In genomic region chr2:10668402-10669012, GRCh38 we compare ENCODE assay signal across 9 cellular contexts. TPM values are rescaled to one million over a fixed set of nuclear protein-coding genes. Genes with fewer than 3 reads are reported as not detected.
DNase-seq lines count a peak whose midpoint lies in the region; ATAC-seq and TF ChIP-seq lines count a peak whose summit lies in the region.
"Had no signal": no experiment of that assay in that cellular context is flagged by ENCODE, and none has a peak within 500 bp of the region (broad histone marks: within the 10 kb centered on the region; RNA-seq: fewer than 3 reads in every experiment).

No MANE protein-coding gene starts in this region.

- no peaks in the 10 kb centered on the region for H3K4me1 ChIP-seq in liver (ENCODE audit: control insufficient read depth in 4 of 4, insufficient read depth in 4 of 4, low read length in 3 of 4)

- H3K9ac ChIP-seq in liver (ENCODE audit: low read depth in 1 of 2, low read length in 2 of 2), result no peak overlapping the region

- H3K27ac ChIP-seq in liver (ENCODE audit: low read depth in 1 of 2, low read length in 2 of 2), result no peak overlapping the region

- peak; percentile 41 for DNase-seq in Caki2 (ENCODE audit: low read depth)
- DNase-seq in H7, result peak; percentile 19
- peak; percentile 58 for DNase-seq in NCI-H460 (ENCODE audit: extremely low read depth, low read depth)
- peak; percentile 24 for DNase-seq in brain pericyte (ENCODE audit: low read depth, low spot score)
- DNase-seq in GOT3 (lab: John Stamatoyannopoulos, UW), result no peak
- DNase-seq in activated naive CD8-positive, alpha-beta T cell treated with anti-CD3 and anti-CD28 coated beads for 36 hours, result no peak

- no peaks in the 10 kb centered on the region for H3K4me1 Mint-ChIP-seq in activated naive CD8-positive, alpha-beta T cell treated with anti-CD3 and anti-CD28 coated beads for 36 hours

- H3K27me3 Mint-ChIP-seq in activated naive CD8-positive, alpha-beta T cell treated with anti-CD3 and anti-CD28 coated beads for 36 hours, result no peaks in the 10 kb centered on the region

- H3K27me3 ChIP-seq in H7 (ENCODE audit: control insufficient read depth, insufficient read depth, low read length), result no peaks in the 10 kb centered on the region
- no peaks in the 10 kb centered on the region for H3K27me3 ChIP-seq in liver (ENCODE audit: control insufficient read depth in 4 of 4, insufficient read depth in 4 of 4, low read length in 3 of 4)

- no peak overlapping the region for H3K4me3 Mint-ChIP-seq in activated naive CD8-positive, alpha-beta T cell treated with anti-CD3 and anti-CD28 coated beads for 36 hours

- H3K9me3 Mint-ChIP-seq in activated naive CD8-positive, alpha-beta T cell treated with anti-CD3 and anti-CD28 coated beads for 36 hours, result no peaks in the 10 kb centered on the region

- H3K9me3 ChIP-seq in liver (ENCODE audit: control insufficient read depth in 4 of 4, low read length in 3 of 4), result no peaks in the 10 kb centered on the region

- WGBS in liver, result 45% methylated on average over 4 of the region's 4 CpGs

- TF ChIP-seq CTCF in liver (IDR thresholded peaks at IDR 0.05; ENCODE audit: low read depth, low read length, missing input control), result peak; percentile 54

- H3K27ac Mint-ChIP-seq in activated naive CD8-positive, alpha-beta T cell treated with anti-CD3 and anti-CD28 coated beads for 36 hours, result no peak overlapping the region

- H3K36me3 Mint-ChIP-seq in activated naive CD8-positive, alpha-beta T cell treated with anti-CD3 and anti-CD28 coated beads for 36 hours, result peaks cover 18% of the 10 kb centered on the region

- peak; percentile 66 to 77 for TF ChIP-seq RAD21 in liver (IDR thresholded peaks at IDR 0.05)

- H3K36me3 ChIP-seq in H7 (replicated peaks; ENCODE audit: control insufficient read depth, insufficient read depth, low read length) (peaks cover 5% of the 10 kb centered on the region), liver (ENCODE audit: control insufficient read depth in 4 of 4, insufficient read depth in 3 of 4, low read depth in 1 of 4, low read length in 3 of 4) (peaks cover 2 to 40% (median 19%) of the 10 kb centered on the region in 4 donors)

- no peak overlapping the region for H3K4me3 ChIP-seq in H7 (ENCODE audit: insufficient read depth, low read depth, low read length)
- no peak overlapping the region for H3K4me3 ChIP-seq in liver (ENCODE audit: low read depth in 1 of 3, low read length in 3 of 3)

- ATAC-seq in GM21447 (IDR thresholded peaks at IDR 0.05; ENCODE audit: unreplicated experiment), result no peak

- in situ Hi-C loops in Caki2 (cut with HindIII; ENCODE audit: low pct_unique_long_range_greater_than_20kb, low sequenced_read_pairs), result loop anchor here (10.0 kb wide), 2 partner anchors 164 to 544 kb away; partner anchors contain the start of gene RRM2

TF ChIP-seq in liver, 16 proteins besides CTCF, POLR2A, EP300 and RAD21:
- TF ChIP-seq TAF1 (conservative IDR thresholded peaks at IDR 0.05), result no peak
- no peak for TF ChIP-seq JUND (IDR thresholded peaks at IDR 0.05)
- TF ChIP-seq, protein P1, sequence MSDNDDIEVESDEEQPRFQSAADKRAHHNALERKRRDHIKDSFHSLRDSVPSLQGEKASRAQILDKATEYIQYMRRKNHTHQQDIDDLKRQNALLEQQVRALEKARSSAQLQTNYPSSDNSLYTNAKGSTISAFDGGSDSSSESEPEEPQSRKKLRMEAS (IDR thresholded peaks at IDR 0.05), result no peak
- no peak for TF ChIP-seq HNF4G (IDR thresholded peaks at IDR 0.05)
- TF ChIP-seq, protein P2, sequence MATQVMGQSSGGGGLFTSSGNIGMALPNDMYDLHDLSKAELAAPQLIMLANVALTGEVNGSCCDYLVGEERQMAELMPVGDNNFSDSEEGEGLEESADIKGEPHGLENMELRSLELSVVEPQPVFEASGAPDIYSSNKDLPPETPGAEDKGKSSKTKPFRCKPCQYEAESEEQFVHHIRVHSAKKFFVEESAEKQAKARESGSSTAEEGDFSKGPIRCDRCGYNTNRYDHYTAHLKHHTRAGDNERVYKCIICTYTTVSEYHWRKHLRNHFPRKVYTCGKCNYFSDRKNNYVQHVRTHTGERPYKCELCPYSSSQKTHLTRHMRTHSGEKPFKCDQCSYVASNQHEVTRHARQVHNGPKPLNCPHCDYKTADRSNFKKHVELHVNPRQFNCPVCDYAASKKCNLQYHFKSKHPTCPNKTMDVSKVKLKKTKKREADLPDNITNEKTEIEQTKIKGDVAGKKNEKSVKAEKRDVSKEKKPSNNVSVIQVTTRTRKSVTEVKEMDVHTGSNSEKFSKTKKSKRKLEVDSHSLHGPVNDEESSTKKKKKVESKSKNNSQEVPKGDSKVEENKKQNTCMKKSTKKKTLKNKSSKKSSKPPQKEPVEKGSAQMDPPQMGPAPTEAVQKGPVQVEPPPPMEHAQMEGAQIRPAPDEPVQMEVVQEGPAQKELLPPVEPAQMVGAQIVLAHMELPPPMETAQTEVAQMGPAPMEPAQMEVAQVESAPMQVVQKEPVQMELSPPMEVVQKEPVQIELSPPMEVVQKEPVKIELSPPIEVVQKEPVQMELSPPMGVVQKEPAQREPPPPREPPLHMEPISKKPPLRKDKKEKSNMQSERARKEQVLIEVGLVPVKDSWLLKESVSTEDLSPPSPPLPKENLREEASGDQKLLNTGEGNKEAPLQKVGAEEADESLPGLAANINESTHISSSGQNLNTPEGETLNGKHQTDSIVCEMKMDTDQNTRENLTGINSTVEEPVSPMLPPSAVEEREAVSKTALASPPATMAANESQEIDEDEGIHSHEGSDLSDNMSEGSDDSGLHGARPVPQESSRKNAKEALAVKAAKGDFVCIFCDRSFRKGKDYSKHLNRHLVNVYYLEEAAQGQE (IDR thresholded peaks at IDR 0.05), result no peak
- no peak for TF ChIP-seq ATF3 (IDR thresholded peaks at IDR 0.05)
- TF ChIP-seq NR2F2 (IDR thresholded peaks at IDR 0.05), result no peak
- no peak for TF ChIP-seq HNF4A (conservative IDR thresholded peaks at IDR 0.05)
- TF ChIP-seq GABPA (IDR thresholded peaks at IDR 0.05 in 1 of 2, conservative IDR thresholded peaks at IDR 0.05 in 1 of 2), result no peak

RNA-seq across cellular contexts. Expression of gene NOL10, which starts 21.3 kb away (rescaled TPM):
- total RNA-seq in Caki2 (2014; rRNA removed; shearing (Covaris generic); ENCODE audit: low replicate concordance), result 16.3 and 26.3 TPM in 2 replicates
- total RNA-seq in H7 (2014; rRNA removed; shearing (Covaris generic)), result 23.1 and 27.0 TPM in 2 replicates
- 42.9 and 52.4 TPM in 2 replicates for total RNA-seq in NCI-H460 (2014; rRNA removed; shearing (Covaris generic))
- 17.5 and 32.2 TPM in 2 replicates for polyA plus RNA-seq in NCI-H460 (2014; cell fraction: nucleus; rRNA removed)
- total RNA-seq in liver, result 10 to 100 TPM; 16.7 to 22.8 TPM
- polyA plus RNA-seq in liver, result 1 to 10 TPM; 7.1 to 8.9 TPM
- total RNA-seq in activated naive CD8-positive, alpha-beta T cell treated with anti-CD3 and anti-CD28 coated beads for 36 hours, result 10 to 100 TPM; 48.1 to 49.9 TPM

RNA-seq across cellular contexts. Expression of gene ATP6V1C2, which starts 52.9 kb away (rescaled TPM):
- not detected in 2 replicates for total RNA-seq in Caki2 (2014; rRNA removed; shearing (Covaris generic); ENCODE audit: low replicate concordance)
- total RNA-seq in H7 (2014; rRNA removed; shearing (Covaris generic)), result 0.30 and 0.42 TPM in 2 replicates
- total RNA-seq in NCI-H460 (2014; rRNA removed; shearing (Covaris generic)), result 0.63 and 0.72 TPM in 2 replicates
- 0.07 and 0.21 TPM in 2 replicates for polyA plus RNA-seq in NCI-H460 (2014; cell fraction: nucleus; rRNA removed)
- total RNA-seq in liver, result under 1 TPM; 0.08 to 0.14 TPM
- under 1 TPM; 0.53 to 0.66 TPM for polyA plus RNA-seq in liver
- not detected for total RNA-seq in activated naive CD8-positive, alpha-beta T cell treated with anti-CD3 and anti-CD28 coated beads for 36 hours
- total RNA-seq: T-helper 2 cell treated with Interferon-gamma antibody and Interleukin-4, amounts not matched to agents 100 ng/mL and 5 ng/mL, for 36 hours had no signal

Comparison
In these comparisons a context has a peak if more than half of its experiments do, and no peak if none do; other contexts are left out.
1. DNase-seq: peak in Caki2 (single experiment), H7 (single experiment), NCI-H460 (single experiment) and brain pericyte (single experiment); none in GOT3 (single experiment) and activated naive CD8-positive, alpha-beta T cell treated with anti-CD3 and anti-CD28 coated beads for 36 hours (single experiment).